30 cellular contexts compared by ENCODE assay signal in the genomic region with DNA sequence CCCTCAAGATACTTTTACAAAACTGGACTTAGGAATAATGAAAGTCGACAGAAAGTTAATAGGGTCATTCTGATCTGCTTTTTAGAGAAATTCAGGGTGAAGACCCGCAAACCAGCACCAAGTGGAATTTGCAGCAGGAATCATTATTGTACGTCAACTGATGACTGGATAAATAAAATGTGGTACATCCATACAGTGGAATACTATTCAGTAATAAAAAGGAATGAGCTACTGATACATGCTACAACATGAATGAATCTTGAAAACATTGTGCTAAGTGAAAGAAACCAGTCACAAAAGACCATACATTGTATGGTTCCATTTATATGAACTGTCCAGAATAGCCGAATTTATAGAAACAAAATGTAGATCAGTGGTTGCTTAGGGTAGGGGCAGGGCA.
"Had no signal": no experiment of that assay in that cellular context is flagged by ENCODE, and none has a peak within 500 bp of the region (broad histone marks: within the 10 kb centered on the region; RNA-seq: fewer than 3 reads in every experiment).

No MANE protein-coding gene starts in this region.

- H3K27ac ChIP-seq: body of pancreas, coronary artery, esophagus muscularis mucosa, foreskin keratinocyte, gastrocnemius medialis, heart right ventricle, WERI-Rb-1 had no signal

- ATAC-seq: activated CD4-positive, CD25-positive, alpha-beta regulatory T cell treated with anti-CD3 and anti-CD28 coated beads, Interleukin-2, amount 50 U/mL, for 24 hours; activated CD8-positive, alpha-beta T cell treated with anti-CD3 and anti-CD28 coated beads for 36 hours; activated T-cell treated with anti-CD3 and anti-CD28 coated beads, Interleukin-2, amount 50 U/mL, for 4 hours; activated T-helper 17 cell treated with anti-CD3 and anti-CD28 coated beads, Interleukin-2, amount 50 U/mL, for 72 hours; body of pancreas; effector memory CD8-positive, alpha-beta T cell; foreskin keratinocyte; gastrocnemius medialis; T-cell had no signal

- H3K27me3 ChIP-seq: body of pancreas, esophagus muscularis mucosa, gastrocnemius medialis, heart right ventricle had no signal

- H3K4me3 ChIP-seq: body of pancreas, coronary artery, esophagus muscularis mucosa, gastrocnemius medialis, heart right ventricle had no signal

- H3K36me3 ChIP-seq: esophagus muscularis mucosa, gastrocnemius medialis, heart right ventricle had no signal

- H3K4me1 ChIP-seq: body of pancreas, foreskin keratinocyte, gastrocnemius medialis had no signal

- DNase-seq: activated B cell treated with CpG ODN at 0.5 μM for 24 hours; activated CD4-positive, alpha-beta T cell treated with anti-CD3 and anti-CD28 coated beads for 48 hours; activated CD4-positive, alpha-beta T cell treated with anti-CD3 and anti-CD28 coated beads, Interleukin-2, amount 50 U/mL, for 1 hour; activated CD4-positive, alpha-beta T cell treated with anti-CD3 and anti-CD28 coated beads, Interleukin-2, amount 50 U/mL, for 48 hours; activated CD8-positive, alpha-beta memory T cell treated with anti-CD3 and anti-CD28 coated beads for 24 hours; activated CD8-positive, alpha-beta T cell treated with anti-CD3 and anti-CD28 coated beads for 36 hours; activated effector memory CD4-positive, alpha-beta T cell treated with Interleukin-2 at 50 U/mL for 16 hours; activated gamma-delta T cell treated with Interleukin-2 at 50 U/mL for 16 hours; activated naive CD4-positive, alpha-beta T cell treated with anti-CD3 and anti-CD28 coated beads, Interleukin-2, amount 50 U/mL, for 16 hours; activated naive CD4-positive, alpha-beta T cell treated with Interleukin-2 at 50 U/mL for 16 hours; activated T-cell treated with anti-CD3 and anti-CD28 coated beads, Interleukin-2, amount 50 U/mL, for 4 hours; amniotic stem cell; aorta; body of pancreas; central memory CD4-positive, alpha-beta T cell; cerebellar nuclear complex; effector CD4-positive, alpha-beta T cell; effector memory CD8-positive, alpha-beta T cell; erythroblast; foreskin keratinocyte; gastrocnemius medialis; glutamatergic neuron; heart right ventricle; T-cell; T1000; WERI-Rb-1 had no signal

- H3K9me3 ChIP-seq: body of pancreas, esophagus muscularis mucosa, gastrocnemius medialis had no signal
